ENCODE assay signal across 22 cellular contexts in genomic region chr12:117699118-117699517, GRCh38.
DNase-seq lines count a peak whose midpoint lies in the region; ATAC-seq and TF ChIP-seq lines count a peak whose summit lies in the region.
"Had no signal": no experiment of that assay in that cellular context is flagged by ENCODE, and none has a peak within 500 bp of the region (broad histone marks: within the 10 kb centered on the region; RNA-seq: fewer than 3 reads in every experiment).

No MANE protein-coding gene starts in this region.

- H3K4ac ChIP-seq in mesenchymal stem cell (ENCODE audit: low read depth in 1 of 2, low read length in 2 of 2) = no peak overlapping the region

- H3K9me3 ChIP-seq in PC-3 (ENCODE audit: low read length) (no peaks in the 10 kb centered on the region), mesenchymal stem cell (ENCODE audit: control insufficient read depth, low read length) (no peaks in the 10 kb centered on the region), gastroesophageal sphincter (peaks cover 0 to under 1% (median 0%) of the 10 kb centered on the region in 3 donors)
- H3K9me3 ChIP-seq: Caco-2 had no signal

- H4K91ac ChIP-seq in mesenchymal stem cell (ENCODE audit: low read length) = no peak overlapping the region

- H2AK5ac ChIP-seq in mesenchymal stem cell (ENCODE audit: low read length, severe bottlenecking) = peak overlapping the region; percentile 79

- no TSS peak for BruUV-seq in PC-3 (replicated peaks; lab: Mats Ljungman, UMichigan)

- POLR2A ChIA-PET in PC-3 (lab: Charles Lee; ENCODE audit: unreplicated experiment) = interaction anchor here (0.8 kb wide), 1 partner anchor 14 kb away, joined by 10 read pairs; no protein-coding TSS in a partner anchor

- no peak overlapping the region for H3K14ac ChIP-seq in mesenchymal stem cell (ENCODE audit: low read length in 2 of 2)

- DNase-seq in EH (ENCODE audit: low read depth) (peak; percentile 34), PC-3 (peak; percentile 97), epithelial cell of prostate (ENCODE audit: low read depth, low spot score) (no peak), mesenchymal stem cell (no peak), AG20443 (ENCODE audit: low spot score) (no peak), activated gamma-delta T cell treated with Interleukin-2 at 50 U/mL for 16 hours (no peak)
- no peak for DNase-seq in activated effector memory CD4-positive, alpha-beta T cell treated with Interleukin-2 at 50 U/mL for 16 hours
- DNase-seq: 8988T; Caco-2; CD4-positive, CD25-positive, alpha-beta regulatory T cell; CD8-positive, alpha-beta T cell; DMS153; DND-41; EL; GDM1; GM23248; H7; HCEC 1CT had no signal

- no peak overlapping the region for H2BK12ac ChIP-seq in mesenchymal stem cell (ENCODE audit: low read length in 2 of 2)

- no peak overlapping the region for H2BK5ac ChIP-seq in mesenchymal stem cell (ENCODE audit: low read depth, low read length, poor library complexity, severe bottlenecking)

- H3K9ac ChIP-seq in PC-3 (ENCODE audit: low read length) = peak overlapping the region; percentile 58
- no peak overlapping the region for H3K9ac ChIP-seq in mesenchymal stem cell (ENCODE audit: low read length)
- H3K9ac ChIP-seq: BLaER1, GM23248 had no signal

- no peaks in the 10 kb centered on the region for H3K36me3 ChIP-seq in PC-3 (ENCODE audit: low read depth, low read length)
- no peaks in the 10 kb centered on the region for H3K36me3 ChIP-seq in mesenchymal stem cell (ENCODE audit: control insufficient read depth in 1 of 2, insufficient read depth in 2 of 2, low read depth in 1 of 2, low read length in 2 of 2)
- no peaks in the 10 kb centered on the region for H3K36me3 ChIP-seq in gastroesophageal sphincter
- H3K36me3 ChIP-seq: BLaER1 had no signal

- H2BK15ac ChIP-seq in mesenchymal stem cell (ENCODE audit: low read depth, poor library complexity, severe bottlenecking) = no peak overlapping the region

- peak overlapping the region; percentile 76 for H3K4me2 ChIP-seq in PC-3 (ENCODE audit: low read length)
- H3K4me2 ChIP-seq in mesenchymal stem cell (ENCODE audit: low read length, poor library complexity, severe bottlenecking) = no peak overlapping the region
- H3K4me2 ChIP-seq: BLaER1 had no signal

- ATAC-seq in PC-3 (peak; percentile 89), gastroesophageal sphincter (no peak)
- ATAC-seq: CD8-positive, alpha-beta T cell; GM12878 had no signal

- H3K4me1 ChIP-seq in PC-3 (ENCODE audit: insufficient read depth, low read length) (peaks cover 23% of the 10 kb centered on the region), mesenchymal stem cell (ENCODE audit: control insufficient read depth, insufficient read depth, low read depth, low read length) (peaks cover 1% of the 10 kb centered on the region), gastroesophageal sphincter (no peaks in the 10 kb centered on the region)
- H3K4me1 ChIP-seq: Caco-2 had no signal

- TF ChIP-seq CTCF in PC-3 (conservative IDR thresholded peaks at IDR 0.05; ENCODE audit: low read depth, low read length) (no peak), gastroesophageal sphincter (IDR thresholded peaks at IDR 0.05) (no peak)

- CTCF ChIA-PET in PC-3 (lab: Charles Lee) = interaction anchor here (1.1 to 2.0 kb wide), 3 partner anchors 12 to 332 kb away, joined by 4 to 12 read pairs (median 4); no protein-coding TSS in a partner anchor

- intact Hi-C loops in PC-3 (cut with micrococcal nuclease) = loop anchor here (1.0 kb wide), 2 partner anchors 14 to 134 kb away; no protein-coding TSS in a partner anchor

- no peak overlapping the region for H4K8ac ChIP-seq in mesenchymal stem cell (ENCODE audit: low read length)

- no peaks in the 10 kb centered on the region for H3K79me2 ChIP-seq in PC-3 (ENCODE audit: low read length)

- H2AFZ ChIP-seq in PC-3 (ENCODE audit: low read length) = no peak overlapping the region
- H2AFZ ChIP-seq in mesenchymal stem cell (ENCODE audit: low read depth, low read length) = no peak overlapping the region
- H2AFZ ChIP-seq: GM23248 had no signal

- H3K9me2 ChIP-seq in PC-3 (replicated peaks; ENCODE audit: low read length) = no peaks in the 10 kb centered on the region

- H3F3A ChIP-seq in PC-3 (ENCODE audit: low read length, unreplicated experiment) = peaks cover 10% of the 10 kb centered on the region

- H3K4me3 ChIP-seq in PC-3 (ENCODE audit: low read length) (no peak overlapping the region; the same call in 1 of the 2 replicates), mesenchymal stem cell (ENCODE audit: insufficient read depth in 1 of 2, low read depth in 1 of 2, low read length in 2 of 2) (no peak overlapping the region), gastroesophageal sphincter (no peak overlapping the region)
- H3K4me3 ChIP-seq: BLaER1, GM12878, GM23248 had no signal

- no peak for TF ChIP-seq POLR2A in gastroesophageal sphincter (IDR thresholded peaks at IDR 0.05)

- H2BK120ac ChIP-seq in mesenchymal stem cell (ENCODE audit: low read depth, low read length) = no peak overlapping the region

- no peak overlapping the region for H3K18ac ChIP-seq in mesenchymal stem cell (ENCODE audit: low read depth in 1 of 2, low read length in 2 of 2)

- H3K27me3 ChIP-seq in PC-3 (ENCODE audit: low read length) = no peaks in the 10 kb centered on the region
- H3K27me3 ChIP-seq in mesenchymal stem cell (ENCODE audit: control insufficient read depth in 1 of 2, insufficient read depth in 1 of 2, low read length in 2 of 2) = peaks cover 0 to 22% of the 10 kb centered on the region in 2 experiments
- H3K27me3 ChIP-seq in gastroesophageal sphincter = no peaks in the 10 kb centered on the region
- H3K27me3 ChIP-seq: BLaER1 had no signal

- no peak overlapping the region for H3K23ac ChIP-seq in mesenchymal stem cell (ENCODE audit: low read length in 2 of 2)

- H3K79me1 ChIP-seq in mesenchymal stem cell (replicated peaks; ENCODE audit: low read length, poor library complexity, severe bottlenecking) = no peaks in the 10 kb centered on the region

- no CpG with 5 or more reads among the region's 1 CpG for WGBS in mesenchymal stem cell
- WGBS in gastroesophageal sphincter (ENCODE audit: low coverage in 1 of 2), 2 donors = 85 to 100% methylated on average over 1 of the region's 1 CpG

- peak overlapping the region; percentile 92 for H3K27ac ChIP-seq in PC-3 (ENCODE audit: low read length)
- peak overlapping the region; percentile 59 for H3K27ac ChIP-seq in epithelial cell of prostate
- H3K27ac ChIP-seq in mesenchymal stem cell (ENCODE audit: low read length, poor library complexity, severe bottlenecking) = no peak overlapping the region
- H3K27ac ChIP-seq in gastroesophageal sphincter = no peak overlapping the region
- H3K27ac ChIP-seq: BLaER1, C4-2B, GM23248 had no signal

- H4K20me1 ChIP-seq in PC-3 (ENCODE audit: low read length) = no peaks in the 10 kb centered on the region
- H4K20me1 ChIP-seq: BLaER1 had no signal

- no peak for TF ChIP-seq EP300 in gastroesophageal sphincter (IDR thresholded peaks at IDR 0.05)

Comparison
In these comparisons a context has a peak if more than half of its experiments do, and no peak if none do; other contexts are left out.
1. DNase-seq: peak in EH (single experiment) and PC-3 (single experiment); none in epithelial cell of prostate (single experiment), mesenchymal stem cell (single experiment), activated effector memory CD4-positive, alpha-beta T cell treated with Interleukin-2 at 50 U/mL for 16 hours (single experiment), AG20443 (single experiment) and activated gamma-delta T cell treated with Interleukin-2 at 50 U/mL for 16 hours (single experiment).
2. H3K27ac ChIP-seq: peak in PC-3 (single experiment) and epithelial cell of prostate (single experiment); none in mesenchymal stem cell (single experiment) and gastroesophageal sphincter (0 of 4).